In genomic region chr15:78402056-78402610, GRCh38 we compare ENCODE assay signal across 14 cellular contexts.
"Had no signal": no experiment of that assay in that cellular context is flagged by ENCODE, and none has a peak within 500 bp of the region (broad histone marks: within the 10 kb centered on the region; RNA-seq: fewer than 3 reads in every experiment).

No MANE protein-coding gene starts in this region.

- FAIRE-seq: endothelial cell of umbilical vein, TTC549 had no signal

- ATAC-seq: naive thymus-derived CD8-positive, alpha-beta T cell had no signal

- H3K4me3 ChIP-seq: esophagus muscularis mucosa, transverse colon had no signal

- H3K27ac ChIP-seq: esophagus muscularis mucosa, transverse colon had no signal

- H3K27me3 ChIP-seq: transverse colon had no signal

- H3K9me3 ChIP-seq: esophagus muscularis mucosa, transverse colon had no signal

- H3K36me3 ChIP-seq: esophagus muscularis mucosa, transverse colon had no signal

- DNase-seq: activated CD4-positive, alpha-beta T cell treated with anti-CD3 and anti-CD28 coated beads, Interleukin-2, amount 50 U/mL, for 48 hours; activated T-cell treated with anti-CD3 and anti-CD28 coated beads for 4 hours; dermis blood vessel endothelial cell; effector memory CD4-positive, alpha-beta T cell; mesendoderm; naive thymus-derived CD8-positive, alpha-beta T cell; stimulated activated CD4-positive, alpha-beta T cell treated with anti-CD3 and anti-CD28 coated beads, Interleukin-12 subunit alpha, Interleukin-12 subunit beta, amount 100 ng/mL, for 4 hours; stimulated activated CD4-positive, alpha-beta T cell treated with anti-CD3 and anti-CD28 coated beads, Interleukin-1b, Interleukin-23, amount 100 ng/mL, for 48 hours; stimulated activated CD8-positive, alpha-beta memory T cell treated with anti-CD3 and anti-CD28 coated beads, Interleukin-4, amount 100 ng/mL, for 48 hours; stimulated activated naive CD4-positive, alpha-beta T cell treated with Interleukin-2 at 50 U/mL for 16 hours; transverse colon had no signal
